23 cellular contexts compared by ENCODE assay signal in genomic region chr10:123390332-123390731, GRCh38.
DNase-seq lines count a peak whose midpoint lies in the region; ATAC-seq and TF ChIP-seq lines count a peak whose summit lies in the region.
"Had no signal": no experiment of that assay in that cellular context is flagged by ENCODE, and none has a peak within 500 bp of the region (broad histone marks: within the 10 kb centered on the region; RNA-seq: fewer than 3 reads in every experiment).

No MANE protein-coding gene starts in this region.

- H3K79me2 ChIP-seq in DND-41 (ENCODE audit: insufficient read depth, low read length) = no peaks in the 10 kb centered on the region

- H3K4me1 ChIP-seq in DND-41 (ENCODE audit: insufficient read depth, low read length) = no peaks in the 10 kb centered on the region
- H3K4me1 ChIP-seq: prostate gland, suprapubic skin had no signal

- H3K36me3 ChIP-seq in DND-41 (ENCODE audit: insufficient read depth, low read length) = no peaks in the 10 kb centered on the region
- H3K36me3 ChIP-seq: MG63, neutrophil, prostate gland, suprapubic skin had no signal

- H3K9me3 ChIP-seq in DND-41 (ENCODE audit: insufficient read depth, low read length, severe bottlenecking) = peaks cover 5% of the 10 kb centered on the region
- H3K9me3 ChIP-seq: MG63, neutrophil, prostate gland, suprapubic skin had no signal

- ATAC-seq in DND-41 (ENCODE audit: insufficient read depth, low read depth) (no peak), GM18909 (IDR thresholded peaks at IDR 0.05; ENCODE audit: poor library complexity, unreplicated experiment) (no peak)
- ATAC-seq: activated CD4-positive, alpha-beta T cell treated with anti-CD3 and anti-CD28 coated beads for 36 hours; activated naive CD8-positive, alpha-beta T cell treated with anti-CD3 and anti-CD28 coated beads, Interleukin-2, amount 50 U/mL, for 24 hours; K562; left ventricle myocardium superior; stimulated activated naive B cell treated with anti-CD40 and anti-IgM and Interleukin-4, amounts not matched to agents 10 μg/mL and 1 μg/mL and 100 μg/mL, for 72 hours had no signal

- TF ChIP-seq CTCF in DND-41 (IDR thresholded peaks at IDR 0.05; ENCODE audit: borderline replicate concordance, extremely low read depth, low read length, poor library complexity, severe bottlenecking) = peak; percentile 12
- peak; percentile 65 for TF ChIP-seq CTCF in GM12875 (IDR thresholded peaks at IDR 0.05; ENCODE audit: borderline replicate concordance, insufficient read depth, low read depth, low read length)
- peak; percentile 4 for TF ChIP-seq CTCF in NB4 (IDR thresholded peaks at IDR 0.05; ENCODE audit: low read depth, low read length)

- no peak for DNase-seq in DND-41
- no peak for DNase-seq in NB4 (ENCODE audit: low read depth)
- DNase-seq in germinal center (ENCODE audit: low spot score) = peak; percentile 35
- DNase-seq in activated gamma-delta T cell (lab: John Stamatoyannopoulos, UW) = no peak
- no peak for DNase-seq in NCI-H345 (lab: John Stamatoyannopoulos, UW)
- DNase-seq in stimulated activated CD4-positive, alpha-beta T cell treated with anti-CD3 and anti-CD28 coated beads, Interleukin-4, amount 100 ng/mL, for 24 hours = no peak
- DNase-seq: activated CD4-positive, alpha-beta T cell treated with anti-CD3 and anti-CD28 coated beads for 36 hours; activated naive CD8-positive, alpha-beta T cell treated with anti-CD3 and anti-CD28 coated beads, Interleukin-2, amount 50 U/mL, for 24 hours; activated T-cell treated with anti-CD3 and anti-CD28 coated beads, Interleukin-2, amount 50 U/mL, for 1 hour; cerebellar nuclear complex; dorsolateral prefrontal cortex; left ventricle myocardium superior; MG63; NCI-H1417 treated with DMSO at 0.1 percent for 48 hours; NCI-H2081 treated with DMSO at 0.1 percent for 48 hours; NCI-H774; stimulated activated naive B cell treated with anti-CD40 and anti-IgM and Interleukin-4, amounts not matched to agents 10 μg/mL and 1 μg/mL and 100 μg/mL, for 72 hours had no signal

- no peak overlapping the region for H3K4me2 ChIP-seq in DND-41 (ENCODE audit: insufficient read depth, low read length)

- no peaks in the 10 kb centered on the region for H4K20me1 ChIP-seq in DND-41 (ENCODE audit: insufficient read depth, low read length)

- no peak overlapping the region for H3K27ac ChIP-seq in DND-41 (ENCODE audit: low read length)
- H3K27ac ChIP-seq: dorsolateral prefrontal cortex, neutrophil, prostate gland, suprapubic skin had no signal

- H3K27me3 ChIP-seq in DND-41 (ENCODE audit: insufficient read depth, low read length, poor library complexity) = peaks cover 3% of the 10 kb centered on the region
- H3K27me3 ChIP-seq: MG63 had no signal

- H3K9ac ChIP-seq in DND-41 (ENCODE audit: low read depth, low read length) = no peak overlapping the region

- no peak overlapping the region for H2AFZ ChIP-seq in DND-41 (ENCODE audit: low read depth, low read length)

- H3K4me3 ChIP-seq in DND-41 (ENCODE audit: low read depth in 1 of 2, low read length in 2 of 2) = no peak overlapping the region
- peak overlapping the region; percentile 30 for H3K4me3 ChIP-seq in GM12875 (ENCODE audit: low read depth, low read length)
- H3K4me3 ChIP-seq in NB4 (ENCODE audit: low read depth, low read length) = no peak overlapping the region
- H3K4me3 ChIP-seq: dorsolateral prefrontal cortex, K562, MG63, prostate gland, suprapubic skin had no signal

- no peak for TF ChIP-seq POLR2A in NB4 (IDR thresholded peaks at IDR 0.05; ENCODE audit: extremely low read depth, insufficient read length)

Comparison
In these comparisons a context has a peak if more than half of its experiments do, and no peak if none do; other contexts are left out.
1. CTCF ChIP-seq: peak in every context shown above with its lines; median percentile 65 in GM12875; 12 in DND-41; 4 in NB4.